Comparison of ENCODE assay signal across 34 cellular contexts in the genomic region with DNA sequence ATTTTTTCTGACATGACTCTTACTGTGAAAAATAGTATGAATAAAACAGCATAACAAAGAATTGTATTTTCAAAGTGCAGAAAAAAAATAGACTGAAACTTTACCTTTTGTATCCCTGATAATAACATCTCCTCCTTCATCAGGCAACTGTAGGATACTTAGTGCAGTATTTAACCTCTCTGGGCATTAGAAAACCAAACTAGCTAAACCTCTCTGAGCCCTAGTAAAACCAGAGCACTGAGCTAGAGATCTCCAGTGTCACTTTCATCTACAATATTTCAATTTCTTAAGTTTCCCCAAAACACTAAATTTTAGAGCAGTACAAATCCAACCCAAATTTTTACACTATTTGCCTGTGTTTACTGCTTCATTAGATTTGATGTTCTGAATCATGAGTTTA.
"Had no signal": no experiment of that assay in that cellular context is flagged by ENCODE, and none has a peak within 500 bp of the region (broad histone marks: within the 10 kb centered on the region; RNA-seq: fewer than 3 reads in every experiment).

No MANE protein-coding gene starts in this region.

- H3K27me3 ChIP-seq: MG63 had no signal

- H3K9me3 ChIP-seq: MG63 had no signal

- H3K4me3 ChIP-seq: MG63 had no signal

- H3K27ac ChIP-seq: KMS-11 had no signal

- H3K36me3 ChIP-seq: MG63 had no signal

- H3K4me2 ChIP-seq: KMS-11 had no signal

- DNase-seq: Kasumi-1, MG63, MM.1S, NCI-H1048, NCI-H1092, NCI-H1092 treated with DMSO at 0.1 percent for 48 hours, NCI-H1105, NCI-H1105 treated with DMSO at 0.1 percent for 48 hours, NCI-H1417, NCI-H1417 treated with DMSO at 0.1 percent for 48 hours, NCI-H1436, NCI-H1436 treated with DMSO at 0.1 percent for 48 hours, NCI-H146, NCI-H1694, NCI-H1694 treated with DMSO at 0.1 percent for 48 hours, NCI-H187, NCI-H187 treated with DMSO at 0.1 percent for 48 hours, NCI-H1930, NCI-H2029, NCI-H2029 treated with DMSO at 0.1 percent for 48 hours, NCI-H2081, NCI-H2081 treated with DMSO at 0.1 percent for 48 hours, NCI-H2107, NCI-H2171, NCI-H2171 treated with DMSO at 0.1 percent for 48 hours, NCI-H2227 treated with DMSO at 0.1 percent for 48 hours, NCI-H226, NCI-H345, NCI-H446, NCI-H446 treated with DMSO at 0.1 percent for 48 hours, NCI-H510A, NCI-H510A treated with DMSO at 0.1 percent for 48 hours, NCI-H524 had no signal

- H3K9ac ChIP-seq: KMS-11 had no signal
